ENCODE assay signal across 11 cellular contexts in the genomic region with DNA sequence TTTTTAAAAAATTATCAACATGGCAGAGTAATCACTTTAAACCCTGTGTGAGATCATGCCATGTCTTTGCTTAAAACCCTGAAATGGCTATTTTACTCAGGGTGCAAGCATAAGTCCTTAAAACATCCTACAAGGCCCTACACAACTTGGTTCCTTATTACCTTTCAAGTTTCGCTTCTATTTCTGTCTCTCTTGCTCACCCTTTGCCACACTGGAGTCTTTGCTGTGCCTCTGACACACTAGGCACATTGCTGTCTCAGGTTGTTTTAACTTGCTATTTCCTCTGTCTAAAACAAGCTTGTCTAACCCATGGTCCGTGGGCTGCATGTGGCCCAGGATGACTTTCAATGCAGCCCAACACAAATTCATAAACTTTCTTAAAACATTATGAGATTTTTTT. TPM values are rescaled to one million over a fixed set of nuclear protein-coding genes. Genes with fewer than 3 reads are reported as not detected.
DNase-seq lines count a peak whose midpoint lies in the region; ATAC-seq and TF ChIP-seq lines count a peak whose summit lies in the region.
"Had no signal": no experiment of that assay in that cellular context is flagged by ENCODE, and none has a peak within 500 bp of the region (broad histone marks: within the 10 kb centered on the region; RNA-seq: fewer than 3 reads in every experiment).

No MANE protein-coding gene starts in this region.

- H3K9me3 Mint-ChIP-seq in natural killer cell: no peaks in the 10 kb centered on the region

- H3K27me3 Mint-ChIP-seq in natural killer cell (ENCODE audit: low read depth in 2 of 2): peaks cover 0 to 3% of the 10 kb centered on the region in 2 donors

- H3K27ac Mint-ChIP-seq in natural killer cell: no peak overlapping the region

- H3K36me3 ChIP-seq in breast epithelium: no peaks in the 10 kb centered on the region

- H3K9me3 ChIP-seq in breast epithelium: no peaks in the 10 kb centered on the region

- intact Hi-C loops in breast epithelium (cut with DNase I; ENCODE audit: low total_unique reads): no loop called here
- intact Hi-C loops in natural killer cell (cut with micrococcal nuclease): no loop called here

- TF ChIP-seq POLR2A in breast epithelium (IDR thresholded peaks at IDR 0.05): no peak

- no peaks in the 10 kb centered on the region for H3K27me3 ChIP-seq in breast epithelium

- no peaks in the 10 kb centered on the region for H3K36me3 Mint-ChIP-seq in natural killer cell

- H3K4me3 ChIP-seq in GM08714 (ENCODE audit: low read length) (peak overlapping the region; percentile 20; the same call in 1 of the 2 replicates), breast epithelium (no peak overlapping the region)

- H3K4me1 ChIP-seq in breast epithelium: no peaks in the 10 kb centered on the region

- peak; percentile 63 for ATAC-seq in GM19328 (IDR thresholded peaks at IDR 0.05; ENCODE audit: unreplicated experiment)
- peak; percentile 84 for ATAC-seq in HG02938 (IDR thresholded peaks at IDR 0.05; ENCODE audit: unreplicated experiment)
- ATAC-seq in natural killer cell: no peak

- TF ChIP-seq CTCF in breast epithelium (IDR thresholded peaks at IDR 0.05) (no peak), natural killer cell (IDR thresholded peaks at IDR 0.05) (no peak)

- DNase-seq in NOMO-1 treated with DMSO at 0.1 percent for 48 hours (lab: John Stamatoyannopoulos, UW; ENCODE audit: unreplicated experiment) (peak; percentile 47), breast epithelium (ENCODE audit: low spot score in 2 of 2) (no peak), natural killer cell (no peak), NCI-H1694 (lab: John Stamatoyannopoulos, UW) (no peak)
- DNase-seq in stimulated activated naive CD4-positive, alpha-beta T cell treated with Interleukin-2 at 50 U/mL for 16 hours (lab: John Stamatoyannopoulos, UW): no peak
- DNase-seq: aorta; stimulated activated CD4-positive, alpha-beta T cell treated with anti-CD3 and anti-CD28 coated beads, Interleukin-2, amount 100 ng/mL, for 24 hours had no signal

- H3K4me3 Mint-ChIP-seq in natural killer cell: no peak overlapping the region

- H3K27ac ChIP-seq in breast epithelium: no peak overlapping the region
- H3K27ac ChIP-seq: C4-2B had no signal

- peaks cover 0 to 4% of the 10 kb centered on the region in 2 donors for H3K4me1 Mint-ChIP-seq in natural killer cell

RNA-seq across cellular contexts. Expression of a gene that starts 55.6 kb away (rescaled TPM):
- total RNA-seq in breast epithelium (10 to 100 TPM in 1 of 3 donors, 1 to 10 TPM in 2; 2.2 to 42.7 (median 3.3) TPM), natural killer cell (under 1 TPM in 1 of 3 donors, not detected in 2; 0.58 TPM)

Comparison
In these comparisons a context has a peak if more than half of its experiments do, and no peak if none do; other contexts are left out.
1. ATAC-seq: peak in GM19328 (single experiment) and HG02938 (single experiment); none in natural killer cell (0 of 3).